Comparison of ENCODE assay signal across 32 cellular contexts in genomic region chr6:52541135-52541534, GRCh38. TPM values are rescaled to one million over a fixed set of nuclear protein-coding genes. Genes with fewer than 3 reads are reported as not detected.
A peak's percentile ranks its signal among the peaks of the same experiment; 100 is the strongest.
DNase-seq lines count a peak whose midpoint lies in the region; ATAC-seq and TF ChIP-seq lines count a peak whose summit lies in the region.
"Had no signal": no experiment of that assay in that cellular context is flagged by ENCODE, and none has a peak within 500 bp of the region (broad histone marks: within the 10 kb centered on the region; RNA-seq: fewer than 3 reads in every experiment).

No MANE protein-coding gene starts in this region.

- H4K91ac ChIP-seq in IMR-90 (ENCODE audit: insufficient read depth, low read depth, low read length), result peak overlapping the region; percentile 86

- H2AFZ ChIP-seq in IMR-90 (replicated peaks; ENCODE audit: low read length, poor library complexity), result no peak overlapping the region
- no peak overlapping the region for H2AFZ ChIP-seq in fibroblast of lung (ENCODE audit: low read length)
- H2AFZ ChIP-seq in smooth muscle cell (ENCODE audit: low read depth), result no peak overlapping the region
- H2AFZ ChIP-seq: neural progenitor cell had no signal

- dilution Hi-C loops in IMR-90 (cut with HindIII; ENCODE audit: low sequenced_read_pairs, unreplicated experiment), result no loop called here

- H3K27me3 Mint-ChIP-seq in stimulated activated naive CD8-positive, alpha-beta T cell treated with anti-CD3 and anti-CD28 coated beads, Interleukin-15, amount 100 ng/mL, for 72 hours, result no peaks in the 10 kb centered on the region
- H3K27me3 Mint-ChIP-seq in activated T-helper 1 cell treated with anti-CD3 and anti-CD28 coated beads, Interleukin-12 subunit alpha, Interleukin-12 subunit beta, Interleukin-2, Interleukin-4 antibody, amounts not matched to agents 30 ng/mL and 10 ng/mL and 1 ng/mL, durations not matched to agents 14 hours and 24 hours and 36 hours (ENCODE audit: insufficient read depth), result no peaks in the 10 kb centered on the region
- H3K27me3 Mint-ChIP-seq: activated CD4-positive, alpha-beta T cell treated with anti-CD3 and anti-CD28 coated beads for 36 hours; dendritic cell treated with granulocyte-macrophage colony-stimulating factor and Interleukin-4, amounts not matched to agents 40 ng/mL and 50 ng/mL, for 4 days; memory B cell had no signal

- no peak for TF ChIP-seq CTCF in IMR-90 (conservative IDR thresholded peaks at IDR 0.05; ENCODE audit: low read depth, low read length)
- no peak for TF ChIP-seq CTCF in RWPE2 (IDR thresholded peaks at IDR 0.05; ENCODE audit: poor library complexity, severe bottlenecking)
- TF ChIP-seq CTCF in fibroblast of lung (conservative IDR thresholded peaks at IDR 0.05 in 1 of 2, IDR thresholded peaks at IDR 0.05 in 1 of 2; ENCODE audit: low read depth in 1 of 2, low read length in 2 of 2), result no peak
- no peak for TF ChIP-seq CTCF in smooth muscle cell (IDR thresholded peaks at IDR 0.05; ENCODE audit: borderline replicate concordance, insufficient read depth, poor library complexity, severe bottlenecking)

- H3K18ac ChIP-seq in IMR-90 (ENCODE audit: low read depth, low read length), result peak overlapping the region; percentile 84

- peak overlapping the region; percentile 94 for H2BK15ac ChIP-seq in IMR-90 (ENCODE audit: low read depth, low read length)

- in situ Hi-C loops in IMR-90 (cut with MboI; ENCODE audit: low sequenced_read_pairs), result no loop called here

- no peak overlapping the region for H3K4me3 ChIP-seq in IMR-90 (ENCODE audit: insufficient read depth, low read depth, low read length)
- H3K4me3 ChIP-seq in RWPE2 (ENCODE audit: severe bottlenecking), result no peak overlapping the region
- no peak overlapping the region for H3K4me3 ChIP-seq in fibroblast of lung (replicated peaks in 1 of 4; ENCODE audit: control extremely low read depth in 1 of 4, insufficient read depth in 1 of 4, low read depth in 3 of 4, low read length in 4 of 4)
- no peak overlapping the region for H3K4me3 ChIP-seq in smooth muscle cell
- H3K4me3 ChIP-seq: neural progenitor cell, upper lobe of right lung had no signal

- CTCF ChIA-PET in IMR-90 (lab: Yijun Ruan, JAX), result interaction anchor here (0.6 to 1.3 kb wide), 2 partner anchors 25 to 48 kb away, joined by 3 to 4 read pairs; no protein-coding TSS in a partner anchor

- peaks cover 43 to 87% of the 10 kb centered on the region in 2 experiments for H3K79me1 ChIP-seq in IMR-90 (ENCODE audit: low read depth in 1 of 2, low read length in 2 of 2)

- POLR2A ChIA-PET in IMR-90 (lab: Charles Lee; ENCODE audit: unreplicated experiment), result no interaction called here

- H4K8ac ChIP-seq in IMR-90 (ENCODE audit: low read depth in 2 of 2, low read length in 2 of 2), result peak overlapping the region; percentile 56 to 73

- peak overlapping the region; percentile 43; the same call in 1 of the 2 replicates for H3K56ac ChIP-seq in IMR-90 (ENCODE audit: extremely low read depth, insufficient read depth, low read length)

- H3K79me2 ChIP-seq in fibroblast of lung (ENCODE audit: control insufficient read depth, insufficient read depth, low read length) (peaks cover 93% of the 10 kb centered on the region), smooth muscle cell (ENCODE audit: low read depth) (peaks cover 53% of the 10 kb centered on the region)

- no peaks in the 10 kb centered on the region for H3K9me3 Mint-ChIP-seq in stimulated activated naive CD8-positive, alpha-beta T cell treated with anti-CD3 and anti-CD28 coated beads, Interleukin-15, amount 100 ng/mL, for 72 hours
- no peaks in the 10 kb centered on the region for H3K9me3 Mint-ChIP-seq in activated T-helper 1 cell treated with anti-CD3 and anti-CD28 coated beads, Interleukin-12 subunit alpha, Interleukin-12 subunit beta, Interleukin-2, Interleukin-4 antibody, amounts not matched to agents 30 ng/mL and 10 ng/mL and 1 ng/mL, durations not matched to agents 14 hours and 24 hours and 36 hours
- H3K9me3 Mint-ChIP-seq: activated naive CD4-positive, alpha-beta T cell treated with anti-CD3 and anti-CD28 coated beads, Interleukin-2, amount 50 U/mL, for 72 hours; dendritic cell treated with granulocyte-macrophage colony-stimulating factor and Interleukin-4, amounts not matched to agents 40 ng/mL and 50 ng/mL, for 4 days; memory B cell; neural progenitor cell had no signal

- peaks cover 28% of the 10 kb centered on the region for H3K4me1 Mint-ChIP-seq in stimulated activated naive CD8-positive, alpha-beta T cell treated with anti-CD3 and anti-CD28 coated beads, Interleukin-15, amount 100 ng/mL, for 72 hours
- H3K4me1 Mint-ChIP-seq in activated T-helper 1 cell treated with anti-CD3 and anti-CD28 coated beads, Interleukin-12 subunit alpha, Interleukin-12 subunit beta, Interleukin-2, Interleukin-4 antibody, amounts not matched to agents 30 ng/mL and 10 ng/mL and 1 ng/mL, durations not matched to agents 14 hours and 24 hours and 36 hours (ENCODE audit: low read depth), result peaks cover 36% of the 10 kb centered on the region

- H3K27ac ChIP-seq in IMR-90 (ENCODE audit: insufficient read depth, low read length), result peak overlapping the region; percentile 47
- peak overlapping the region; percentile 89 for H3K27ac ChIP-seq in RWPE2 (ENCODE audit: poor library complexity, severe bottlenecking)
- peak overlapping the region; percentile 73 for H3K27ac ChIP-seq in fibroblast of lung (ENCODE audit: insufficient read depth, low read length)
- H3K27ac ChIP-seq in smooth muscle cell (ENCODE audit: low read depth), result peak overlapping the region; percentile 71
- H3K27ac ChIP-seq: C4-2B, upper lobe of right lung, VCaP had no signal

- intact Hi-C loops in IMR-90 (cut with micrococcal nuclease), result no loop called here
- intact Hi-C loops in activated T-helper 1 cell treated with anti-CD3 and anti-CD28 coated beads, Interleukin-12 subunit alpha, Interleukin-12 subunit beta, Interleukin-2, Interleukin-4 antibody, amounts not matched to agents 30 ng/mL and 10 ng/mL and 1 ng/mL, durations not matched to agents 14 hours and 24 hours and 36 hours (cut with micrococcal nuclease), result no loop called here

- no peak overlapping the region for H3K4me3 Mint-ChIP-seq in stimulated activated naive CD8-positive, alpha-beta T cell treated with anti-CD3 and anti-CD28 coated beads, Interleukin-15, amount 100 ng/mL, for 72 hours
- no peak overlapping the region for H3K4me3 Mint-ChIP-seq in activated T-helper 1 cell treated with anti-CD3 and anti-CD28 coated beads, Interleukin-12 subunit alpha, Interleukin-12 subunit beta, Interleukin-2, Interleukin-4 antibody, amounts not matched to agents 30 ng/mL and 10 ng/mL and 1 ng/mL, durations not matched to agents 14 hours and 24 hours and 36 hours
- H3K4me3 Mint-ChIP-seq: activated CD4-positive, alpha-beta T cell treated with anti-CD3 and anti-CD28 coated beads for 36 hours; activated CD8-positive, alpha-beta T cell treated with anti-CD3 and anti-CD28 coated beads, Interleukin-2, amount 10 ng/mL, durations not matched to agents 7 days and 5 days; dendritic cell treated with granulocyte-macrophage colony-stimulating factor and Interleukin-4, amounts not matched to agents 40 ng/mL and 50 ng/mL, for 4 days; memory B cell; neural progenitor cell had no signal

- H3K9me3 ChIP-seq in IMR-90 (ENCODE audit: control insufficient read depth, insufficient read depth, low read length) (no peaks in the 10 kb centered on the region), RWPE2 (ENCODE audit: severe bottlenecking) (no peaks in the 10 kb centered on the region), fibroblast of lung (ENCODE audit: control insufficient read depth, insufficient read depth, low read depth, low read length) (no peaks in the 10 kb centered on the region), smooth muscle cell (replicated peaks; ENCODE audit: low read depth) (no peaks in the 10 kb centered on the region)
- H3K9me3 ChIP-seq: upper lobe of right lung had no signal

- H3K27ac Mint-ChIP-seq in stimulated activated naive CD8-positive, alpha-beta T cell treated with anti-CD3 and anti-CD28 coated beads, Interleukin-15, amount 100 ng/mL, for 72 hours, result no peak overlapping the region
- no peak overlapping the region for H3K27ac Mint-ChIP-seq in activated T-helper 1 cell treated with anti-CD3 and anti-CD28 coated beads, Interleukin-12 subunit alpha, Interleukin-12 subunit beta, Interleukin-2, Interleukin-4 antibody, amounts not matched to agents 30 ng/mL and 10 ng/mL and 1 ng/mL, durations not matched to agents 14 hours and 24 hours and 36 hours
- H3K27ac Mint-ChIP-seq: activated CD4-positive, alpha-beta T cell treated with anti-CD3 and anti-CD28 coated beads for 36 hours; activated CD8-positive, alpha-beta T cell treated with anti-CD3 and anti-CD28 coated beads, Interleukin-2, amount 10 ng/mL, durations not matched to agents 7 days and 5 days; activated naive CD4-positive, alpha-beta T cell treated with anti-CD3 and anti-CD28 coated beads, Interleukin-2, amount 50 U/mL, for 72 hours; dendritic cell treated with granulocyte-macrophage colony-stimulating factor and Interleukin-4, amounts not matched to agents 40 ng/mL and 50 ng/mL, for 4 days; memory B cell; neural progenitor cell had no signal

- H4K5ac ChIP-seq in IMR-90 (ENCODE audit: low read depth, low read length), result peak overlapping the region; percentile 71

- peaks cover 53% of the 10 kb centered on the region for H3K9me1 ChIP-seq in IMR-90 (ENCODE audit: insufficient read depth, low read length)

- ATAC-seq in IMR-90 (ENCODE audit: low read depth), result no peak
- no peak for ATAC-seq in RWPE2 (ENCODE audit: low read depth)
- ATAC-seq in stimulated activated naive CD8-positive, alpha-beta T cell treated with anti-CD3 and anti-CD28 coated beads, Interleukin-15, amount 100 ng/mL, for 72 hours, result no peak
- no peak for ATAC-seq in HG02623 (IDR thresholded peaks at IDR 0.05; ENCODE audit: unreplicated experiment)
- ATAC-seq: activated CD4-positive, alpha-beta T cell treated with anti-CD3 and anti-CD28 coated beads for 36 hours; activated CD8-positive, alpha-beta T cell treated with anti-CD3 and anti-CD28 coated beads, Interleukin-2, amount 10 ng/mL, durations not matched to agents 7 days and 5 days; activated naive CD4-positive, alpha-beta T cell treated with anti-CD3 and anti-CD28 coated beads, Interleukin-2, amount 50 U/mL, for 72 hours; left lobe of liver; right cardiac atrium; upper lobe of right lung had no signal

- no peak overlapping the region for H3K4me2 ChIP-seq in IMR-90 (ENCODE audit: low read depth, low read length)
- peak overlapping the region; percentile 27 for H3K4me2 ChIP-seq in fibroblast of lung (ENCODE audit: extremely low read depth, insufficient read depth, low read length)
- no peak overlapping the region for H3K4me2 ChIP-seq in smooth muscle cell
- H3K4me2 ChIP-seq: neural progenitor cell had no signal

- peaks cover 68% of the 10 kb centered on the region for H3K4me1 ChIP-seq in IMR-90 (ENCODE audit: control insufficient read depth, insufficient read depth, low read length)
- H3K4me1 ChIP-seq in RWPE2 (ENCODE audit: insufficient read depth, poor library complexity, severe bottlenecking), result peaks cover 81% of the 10 kb centered on the region
- H3K4me1 ChIP-seq in fibroblast of lung (ENCODE audit: control insufficient read depth, extremely low read depth, insufficient read depth, low read length), result peaks cover 73% of the 10 kb centered on the region
- peaks cover 22% of the 10 kb centered on the region for H3K4me1 ChIP-seq in smooth muscle cell (ENCODE audit: low read depth)

- DNase-seq in IMR-90, result no peak
- no peak for DNase-seq in RWPE2 (ENCODE audit: low spot score)
- DNase-seq in fibroblast of lung (ENCODE audit: low read depth in 2 of 2), result no peak
- DNase-seq in smooth muscle cell (lab: John Stamatoyannopoulos, UW; ENCODE audit: unreplicated experiment), result no peak
- DNase-seq in stimulated activated naive CD8-positive, alpha-beta T cell treated with anti-CD3 and anti-CD28 coated beads, Interleukin-15, amount 100 ng/mL, for 72 hours, result no peak
- DNase-seq in HuH-7 (ENCODE audit: low spot score), result no peak
- no peak for DNase-seq in activated T-helper 1 cell treated with anti-CD3 and anti-CD28 coated beads, Interleukin-12 subunit alpha, Interleukin-12 subunit beta, Interleukin-2, Interleukin-4 antibody, amounts not matched to agents 30 ng/mL and 10 ng/mL and 1 ng/mL, durations not matched to agents 14 hours and 24 hours and 36 hours (ENCODE audit: low spot score)
- DNase-seq: activated CD4-positive, alpha-beta T cell treated with anti-CD3 and anti-CD28 coated beads for 36 hours; activated CD8-positive, alpha-beta T cell treated with anti-CD3 and anti-CD28 coated beads, Interleukin-2, amount 10 ng/mL, durations not matched to agents 7 days and 5 days; activated effector memory CD4-positive, alpha-beta T cell treated with Interleukin-2 at 50 U/mL for 16 hours; caudate nucleus; DMS79 treated with DMSO at 0.1 percent for 48 hours; GF-D8; GOT3; head of caudate nucleus; KBM-7; NCI-H146; NCI-H2107; NCI-H345; right cardiac atrium; SIG-M5; stimulated activated CD4-positive, alpha-beta T cell treated with anti-CD3 and anti-CD28 coated beads, Interleukin-4, amount 100 ng/mL, for 24 hours; T1000; upper lobe of right lung had no signal

- no peaks in the 10 kb centered on the region for H3K27me3 ChIP-seq in IMR-90 (ENCODE audit: control insufficient read depth, insufficient read depth, low read length)
- H3K27me3 ChIP-seq in RWPE2 (ENCODE audit: insufficient read depth, poor library complexity, severe bottlenecking), result no peaks in the 10 kb centered on the region
- no peaks in the 10 kb centered on the region for H3K27me3 ChIP-seq in fibroblast of lung (ENCODE audit: control insufficient read depth, insufficient read depth, low read length)
- H3K27me3 ChIP-seq in smooth muscle cell (ENCODE audit: low read depth), result no peaks in the 10 kb centered on the region
- H3K27me3 ChIP-seq: neural progenitor cell, upper lobe of right lung had no signal

- peak overlapping the region; percentile 91 for H3K14ac ChIP-seq in IMR-90 (replicated peaks; ENCODE audit: low read depth, low read length)

- H2AK5ac ChIP-seq in IMR-90 (ENCODE audit: low read depth, low read length), result peak overlapping the region; percentile 79

- peak overlapping the region; percentile 91 for H2BK120ac ChIP-seq in IMR-90 (ENCODE audit: low read depth, low read length)

- TF ChIP-seq POLR2A in IMR-90 (IDR thresholded peaks at IDR 0.05; ENCODE audit: low read depth, low read length), result no peak

- H4K20me1 ChIP-seq in IMR-90 (ENCODE audit: insufficient read depth, low read length), result peaks cover 7% of the 10 kb centered on the region; the same call in 1 of the 2 replicates
- H4K20me1 ChIP-seq in fibroblast of lung (ENCODE audit: control insufficient read depth, extremely low read depth, insufficient read depth, low read length), result no peaks in the 10 kb centered on the region
- H4K20me1 ChIP-seq in smooth muscle cell (ENCODE audit: low read depth), result no peaks in the 10 kb centered on the region

- H3K36me3 Mint-ChIP-seq in activated T-helper 1 cell treated with anti-CD3 and anti-CD28 coated beads, Interleukin-12 subunit alpha, Interleukin-12 subunit beta, Interleukin-2, Interleukin-4 antibody, amounts not matched to agents 30 ng/mL and 10 ng/mL and 1 ng/mL, durations not matched to agents 14 hours and 24 hours and 36 hours (ENCODE audit: low read depth), result no peaks in the 10 kb centered on the region
- H3K36me3 Mint-ChIP-seq: activated naive CD4-positive, alpha-beta T cell treated with anti-CD3 and anti-CD28 coated beads, Interleukin-2, amount 50 U/mL, for 72 hours had no signal

- H3K23ac ChIP-seq in IMR-90 (ENCODE audit: low read depth, low read length), result peak overlapping the region; percentile 88

- H3F3A ChIP-seq in smooth muscle cell (ENCODE audit: low read depth), result peaks cover 7% of the 10 kb centered on the region

- H3K4ac ChIP-seq in IMR-90 (ENCODE audit: low read depth, low read length), result peak overlapping the region; percentile 92

- WGBS in IMR-90 (ENCODE audit: extremely low coverage in 2 of 2, insufficient read length in 1 of 2), 2 experiments, result 78% methylated on average over 2 of the region's 6 CpGs; no CpG with 5 or more reads in 1 of the 2 experiments
- 88% methylated on average over 6 of the region's 6 CpGs for WGBS in smooth muscle cell (ENCODE audit: low lambda C conversion rate)

- peak overlapping the region; percentile 95 for H2BK5ac ChIP-seq in IMR-90 (ENCODE audit: low read depth, low read length, poor library complexity, severe bottlenecking)

- H2AK9ac ChIP-seq in IMR-90 (replicated peaks; ENCODE audit: low read depth, low read length, poor library complexity), result peak overlapping the region; percentile 25

- TF ChIP-seq RAD21 in IMR-90 (IDR thresholded peaks at IDR 0.05; ENCODE audit: low read length), result no peak

- H3K36me3 ChIP-seq in IMR-90 (ENCODE audit: control insufficient read depth, insufficient read depth, low read length) (peaks cover 8% of the 10 kb centered on the region; the same call in 1 of the 2 replicates), RWPE2 (ENCODE audit: low read depth) (peaks cover 6% of the 10 kb centered on the region; the same call in 1 of the 2 replicates), fibroblast of lung (ENCODE audit: control insufficient read depth, insufficient read depth, low read length) (peaks cover 6% of the 10 kb centered on the region), smooth muscle cell (ENCODE audit: low read depth) (no peaks in the 10 kb centered on the region)
- H3K36me3 ChIP-seq: neural progenitor cell, upper lobe of right lung had no signal

- BruUV-seq in IMR-90 (replicated peaks; lab: Mats Ljungman, UMichigan), result no TSS peak

- peak overlapping the region; percentile 87 for H2BK20ac ChIP-seq in IMR-90 (ENCODE audit: low read depth, low read length)

- H3K9ac ChIP-seq in IMR-90 (ENCODE audit: low read depth, low read length), result no peak overlapping the region
- H3K9ac ChIP-seq in fibroblast of lung (ENCODE audit: insufficient read depth, low read length), result no peak overlapping the region
- H3K9ac ChIP-seq in smooth muscle cell (ENCODE audit: low read depth), result no peak overlapping the region
- H3K9ac ChIP-seq: neural progenitor cell had no signal

RNA-seq across cellular contexts. Expression of gene TRAM2, which starts 35.7 kb away (rescaled TPM):
- total RNA-seq in IMR-90 (2012; rRNA removed) (77.2 and 81.1 TPM in 2 replicates), fibroblast of lung (69.6 and 131 TPM in 2 replicates), smooth muscle cell (32.0 and 35.6 TPM in 2 replicates)
- polyA plus RNA-seq in IMR-90 (2012; rRNA removed) (94.2 and 95.7 TPM in 2 replicates), fibroblast of lung (155 and 252 TPM in 2 replicates), smooth muscle cell (17.2 and 18.2 TPM in 2 replicates)
- 51.8 and 52.7 TPM in 2 replicates for polyA plus RNA-seq in IMR-90 (2012; cell fraction: cytosol; rRNA removed)
- 86.8 and 207 TPM in 2 replicates for polyA plus RNA-seq in IMR-90 (2012; cell fraction: nucleus; rRNA removed; ENCODE audit: low replicate concordance)
- polyA plus RNA-seq in fibroblast of lung (2012), result 107 and 217 TPM in 2 replicates
- polyA minus RNA-seq in fibroblast of lung (ENCODE audit: low replicate concordance), result 254 and 398 TPM in 2 replicates
- 2.1 and 2.5 TPM in 2 replicates for total RNA-seq in activated T-helper 1 cell treated with anti-CD3 and anti-CD28 coated beads, Interleukin-12 subunit alpha, Interleukin-12 subunit beta, Interleukin-2, Interleukin-4 antibody, amounts not matched to agents 30 ng/mL and 10 ng/mL and 1 ng/mL, durations not matched to agents 14 hours and 24 hours and 36 hours
